Comparison of ENCODE assay signal across 14 cellular contexts in the genomic region with DNA sequence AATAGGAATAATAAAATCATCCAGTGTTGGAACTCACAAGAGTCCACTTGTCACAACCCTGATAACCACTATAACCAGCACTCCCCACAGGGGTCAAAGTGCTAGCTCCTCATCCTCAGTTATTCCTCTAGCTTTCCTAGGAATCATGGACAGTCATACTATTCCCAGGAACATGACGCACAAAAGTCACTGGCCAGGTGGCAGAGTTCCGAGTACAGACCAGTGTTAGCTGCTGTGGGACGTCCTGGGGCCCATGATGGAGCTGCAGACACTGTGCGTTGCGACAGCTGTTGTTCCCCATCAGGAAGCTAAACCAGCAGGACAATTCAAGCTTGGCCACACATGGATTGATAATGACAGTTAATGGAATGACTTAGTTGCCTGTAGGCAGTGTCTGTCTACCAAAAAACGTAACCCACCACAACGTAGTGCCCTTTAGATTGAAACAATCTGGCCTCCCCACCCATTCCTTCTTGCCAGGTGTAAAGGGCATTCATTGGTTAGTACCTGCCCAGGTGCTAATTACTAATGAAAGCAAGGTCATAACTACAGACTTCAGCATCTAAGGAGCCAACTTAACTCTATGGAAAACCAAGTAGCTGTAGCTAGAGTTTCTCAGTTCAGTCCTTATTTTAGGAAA. TPM values are rescaled to one million over a fixed set of nuclear protein-coding genes. Genes with fewer than 3 reads are reported as not detected.
DNase-seq lines count a peak whose midpoint lies in the region; ATAC-seq and TF ChIP-seq lines count a peak whose summit lies in the region.
"Had no signal": no experiment of that assay in that cellular context is flagged by ENCODE, and none has a peak within 500 bp of the region (broad histone marks: within the 10 kb centered on the region; RNA-seq: fewer than 3 reads in every experiment).

No MANE protein-coding gene starts in this region.

- TF ChIP-seq POLR2A in heart left ventricle (IDR thresholded peaks at IDR 0.05) (no peak), prostate gland (IDR thresholded peaks at IDR 0.05) (no peak)

- TF ChIP-seq CTCF in DOHH2 (IDR thresholded peaks at IDR 0.05; ENCODE audit: low read depth, low read length, poor library complexity, severe bottlenecking): no peak
- no peak for TF ChIP-seq CTCF in PC-9 (conservative IDR thresholded peaks at IDR 0.05)
- no peak for TF ChIP-seq CTCF in heart left ventricle (IDR thresholded peaks at IDR 0.05)
- no peak for TF ChIP-seq CTCF in prostate gland (IDR thresholded peaks at IDR 0.05)

- H3K9me2 ChIP-seq in DOHH2 (replicated peaks; ENCODE audit: control insufficient read depth, low read length) (no peaks in the 10 kb centered on the region), PC-9 (ENCODE audit: insufficient read depth) (no peaks in the 10 kb centered on the region)

- peak overlapping the region; percentile 72 for H3K4me2 ChIP-seq in DOHH2 (ENCODE audit: low read length)
- H3K4me2 ChIP-seq in PC-9: peak overlapping the region; percentile 70

- CTCF ChIA-PET in PC-9 (lab: Charles Lee): no interaction called here

- H3K27me3 ChIP-seq in DOHH2 (ENCODE audit: control insufficient read depth, low read length) (no peaks in the 10 kb centered on the region), PC-9 (ENCODE audit: insufficient read depth, low read depth) (no peaks in the 10 kb centered on the region), heart left ventricle (no peaks in the 10 kb centered on the region), prostate gland (replicated peaks; ENCODE audit: insufficient read depth) (no peaks in the 10 kb centered on the region)

- H4K20me1 ChIP-seq in DOHH2 (ENCODE audit: control insufficient read depth, insufficient read depth, low read depth, low read length) (peaks cover 53% of the 10 kb centered on the region), PC-9 (ENCODE audit: insufficient read depth) (peaks cover 94% of the 10 kb centered on the region)

- H3K4me3 ChIP-seq in DOHH2 (ENCODE audit: low read length): peak overlapping the region; percentile 34
- H3K4me3 ChIP-seq in PC-9: 0 out of 2 replicates have a peak overlapping the region, but pooled peaks have one; percentile 3
- H3K4me3 ChIP-seq in heart left ventricle: no peak overlapping the region
- no peak overlapping the region for H3K4me3 ChIP-seq in prostate gland
- H3K4me3 ChIP-seq: skin epidermis had no signal

- no peak overlapping the region for H2AFZ ChIP-seq in PC-9

- H3K27ac ChIP-seq in DOHH2 (ENCODE audit: low read depth, low read length) (peak overlapping the region; percentile 73), PC-9 (peak overlapping the region; percentile 65), heart left ventricle (peak overlapping the region; percentile 44 to 82 (median 70)), prostate gland (peak overlapping the region; percentile 14 to 48)

- POLR2A ChIA-PET in PC-9 (lab: Charles Lee; ENCODE audit: unreplicated experiment): no interaction called here

- H3K79me2 ChIP-seq in DOHH2 (ENCODE audit: control insufficient read depth, low read length) (peaks cover 97% of the 10 kb centered on the region), PC-9 (ENCODE audit: low read depth) (peaks cover 97% of the 10 kb centered on the region)

- H3K9me3 ChIP-seq in DOHH2 (ENCODE audit: control insufficient read depth, insufficient read depth, low read length) (no peaks in the 10 kb centered on the region), PC-9 (ENCODE audit: insufficient read depth, low read depth) (no peaks in the 10 kb centered on the region), heart left ventricle (no peaks in the 10 kb centered on the region), prostate gland (no peaks in the 10 kb centered on the region)

- 55 to 71% (median 67%) methylated on average over 7 of the region's 7 CpGs for WGBS in heart left ventricle, 4 donors
- WGBS in prostate gland: 84% methylated on average over 7 of the region's 7 CpGs

- no peak for DNase-seq in PC-9
- DNase-seq in heart left ventricle: peak in 4 of 5 donors; percentile 71 to 89 (median 73)
- DNase-seq in prostate gland (ENCODE audit: low spot score): no peak
- no peak for DNase-seq in activated CD4-positive, alpha-beta T cell treated with anti-CD3 and anti-CD28 coated beads, Interleukin-2, amount 50 U/mL, for 4 hours
- DNase-seq in NCI-H1092 (lab: John Stamatoyannopoulos, UW): no peak
- DNase-seq in putamen (ENCODE audit: low spot score): no peak
- DNase-seq: activated CD8-positive, alpha-beta memory T cell treated with anti-CD3 and anti-CD28 coated beads, Interleukin-2, amount 50 U/mL, for 48 hours; DMS79; kidney glomerular epithelial cell; NCI-H510A; T-helper 1 cell had no signal

- ATAC-seq in heart left ventricle (peak; percentile 90 to 94 (median 92)), GM21390 (IDR thresholded peaks at IDR 0.05; ENCODE audit: unreplicated experiment) (no peak)

- H3F3A ChIP-seq in DOHH2 (ENCODE audit: control insufficient read depth, insufficient read depth) (peaks cover 58% of the 10 kb centered on the region), PC-9 (ENCODE audit: insufficient read depth, low read depth) (peaks cover 97% of the 10 kb centered on the region)

- H3K36me3 ChIP-seq in DOHH2 (ENCODE audit: control insufficient read depth, low read length): peaks cover 84% of the 10 kb centered on the region
- peaks cover 82% of the 10 kb centered on the region for H3K36me3 ChIP-seq in PC-9 (ENCODE audit: low read depth)
- H3K36me3 ChIP-seq in heart left ventricle: peaks cover 0 to under 1% (median 0%) of the 10 kb centered on the region in 9 donors
- H3K36me3 ChIP-seq in prostate gland: no peaks in the 10 kb centered on the region

- H3K4me1 ChIP-seq in DOHH2 (ENCODE audit: control insufficient read depth, low read length) (peaks cover 96% of the 10 kb centered on the region), PC-9 (replicated peaks; ENCODE audit: insufficient read depth) (peaks cover 96% of the 10 kb centered on the region), heart left ventricle (peaks cover 3 to 92% (median 65%) of the 10 kb centered on the region in 12 donors), prostate gland (replicated peaks) (peaks cover 19% of the 10 kb centered on the region)

- no TSS peak for BruUV-seq in PC-9 (replicated peaks; lab: Mats Ljungman, UMichigan)

- intact Hi-C loops in PC-9 (cut with micrococcal nuclease; ENCODE audit: unreplicated experiment) (no loop called here), heart left ventricle (cut with DNase I) (no loop called here), prostate gland (cut with DNase I) (no loop called here)

RNA-seq across cellular contexts. Expression of a gene that starts 17.4 kb away (rescaled TPM):
- total RNA-seq in PC-9 (2021): 231 and 240 TPM in 2 replicates
- total RNA-seq in heart left ventricle: 100 to 1,000 TPM; 114 to 293 (median 161) TPM
- polyA plus RNA-seq in heart left ventricle: 100 to 1,000 TPM; 121 to 541 TPM
- total RNA-seq in prostate gland: 100 to 1,000 TPM; 118 to 222 TPM

Comparison
In these comparisons a context has a peak if more than half of its experiments do, and no peak if none do; other contexts are left out.
1. H3K4me3 ChIP-seq: peak in DOHH2 (single experiment) and PC-9 (single experiment); none in heart left ventricle (0 of 12) and prostate gland (0 of 2).
2. DNase-seq: peak in heart left ventricle (4 of 5); none in PC-9 (0 of 2), prostate gland (single experiment), activated CD4-positive, alpha-beta T cell treated with anti-CD3 and anti-CD28 coated beads, Interleukin-2, amount 50 U/mL, for 4 hours (0 of 2), NCI-H1092 (single experiment) and putamen (single experiment).
3. Peak in every context shown above with its lines, with median percentiles within 50 percentile points of each other: H3K27ac ChIP-seq.